In genomic region chr12:67211494-67211893, GRCh38 we compare ENCODE assay signal across 26 cellular contexts.
"Had no signal": no experiment of that assay in that cellular context is flagged by ENCODE, and none has a peak within 500 bp of the region (broad histone marks: within the 10 kb centered on the region; RNA-seq: fewer than 3 reads in every experiment).

No MANE protein-coding gene starts in this region.

- DNase-seq: stimulated activated CD4-positive, alpha-beta T cell treated with anti-CD3 and anti-CD28 coated beads, Interleukin-2, amount 100 ng/mL, for 48 hours; stimulated activated CD4-positive, alpha-beta T cell treated with anti-CD3 and anti-CD28 coated beads, Interleukin-4, amount 100 ng/mL, for 1 hour; stimulated activated CD4-positive, alpha-beta T cell treated with anti-CD3 and anti-CD28 coated beads, Interleukin-4, amount 100 ng/mL, for 24 hours; stimulated activated CD4-positive, alpha-beta T cell treated with anti-CD3 and anti-CD28 coated beads, Interleukin-4, amount 100 ng/mL, for 4 hours; stimulated activated CD8-positive, alpha-beta memory T cell treated with anti-CD3 and anti-CD28 coated beads, Interleukin-4, amount 100 ng/mL, for 48 hours; stimulated activated naive B cell treated with anti-CD40 and anti-IgM and Interleukin-4, amounts not matched to agents 10 μg/mL and 1 μg/mL and 100 μg/mL, for 72 hours; stimulated activated naive CD4-positive, alpha-beta T cell; stimulated activated naive CD4-positive, alpha-beta T cell treated with Interleukin-2 at 50 U/mL for 16 hours; stimulated activated naive CD8-positive, alpha-beta T cell treated with anti-CD3 and anti-CD28 coated beads, Interleukin-15, amount 100 ng/mL, for 72 hours; stimulated activated naive CD8-positive, alpha-beta T cell treated with anti-CD3 and anti-CD28 coated beads, Interleukin-15, Interleukin-2, amounts not matched to agents 100 U/mL and 50 U/mL, for 24 hours; substantia nigra; testis; thyroid gland; tibial artery; transverse colon; trophoblast cell; upper lobe of left lung; upper lobe of right lung; uterus had no signal

- H3K4me3 ChIP-seq: suprapubic skin, testis, thoracic aorta, thyroid gland, tibial artery, tibial nerve, transverse colon, upper lobe of left lung, upper lobe of right lung, uterus, vagina had no signal

- ATAC-seq: stimulated activated effector memory CD8-positive, alpha-beta T cell treated with anti-CD3 and anti-CD28 coated beads, Interleukin-12 subunit alpha, Interleukin-12 subunit beta, amount 100 ng/mL, for 72 hours; stimulated activated memory B cell treated with anti-CD40 and anti-IgM and Interleukin-4, amounts not matched to agents 10 μg/mL and 1 μg/mL and 100 μg/mL, for 72 hours; stimulated activated naive B cell treated with anti-CD40 and anti-IgM and Interleukin-4, amounts not matched to agents 10 μg/mL and 1 μg/mL and 100 μg/mL, for 72 hours; stimulated activated naive CD8-positive, alpha-beta T cell treated with anti-CD3 and anti-CD28 coated beads, Interleukin-15, amount 100 ng/mL, for 72 hours; stimulated activated naive CD8-positive, alpha-beta T cell treated with anti-CD3 and anti-CD28 coated beads, Interleukin-15, Interleukin-2, amounts not matched to agents 100 U/mL and 50 U/mL, for 24 hours; upper lobe of right lung had no signal

- H3K27ac ChIP-seq: suprapubic skin, testis, thoracic aorta, thyroid gland, tibial artery, tibial nerve, transverse colon, upper lobe of left lung, upper lobe of right lung, uterus, vagina had no signal

- H3K4me1 ChIP-seq: suprapubic skin, testis, thyroid gland, tibial nerve, transverse colon, upper lobe of left lung, upper lobe of right lung, uterus, vagina had no signal

- H3K36me3 ChIP-seq: suprapubic skin, thoracic aorta, thyroid gland, tibial artery, tibial nerve, transverse colon, upper lobe of left lung, upper lobe of right lung, uterus, vagina had no signal

- H3K27me3 ChIP-seq: suprapubic skin, testis, thyroid gland, tibial nerve, transverse colon, upper lobe of left lung, upper lobe of right lung, uterus, vagina had no signal

- FAIRE-seq: urothelium cell line had no signal

- H3K9me3 ChIP-seq: suprapubic skin, testis, thoracic aorta, thyroid gland, tibial artery, tibial nerve, transverse colon, upper lobe of left lung, upper lobe of right lung, uterus, vagina had no signal
